In genomic region chr15:65918357-65918920, GRCh38 we compare ENCODE assay signal across 1 cellular context.
TF ChIP-seq lines count a peak whose summit lies in the region.

No MANE protein-coding gene starts in this region.

TF ChIP-seq in endothelial cell of umbilical vein, 7 proteins besides CTCF, POLR2A, EP300 and RAD21:
- no peak for TF ChIP-seq JUN (IDR thresholded peaks at IDR 0.05; ENCODE audit: borderline replicate concordance, insufficient read depth, insufficient read length, low read depth)
- TF ChIP-seq MAX (IDR thresholded peaks at IDR 0.05; ENCODE audit: insufficient read depth, insufficient read length): no peak
- TF ChIP-seq FOS (IDR thresholded peaks at IDR 0.05; ENCODE audit: borderline replicate concordance, insufficient read depth, low read length): no peak
- TF ChIP-seq EZH2 (IDR thresholded peaks at IDR 0.05; ENCODE audit: borderline replicate concordance, low read depth, low read length, severe bottlenecking): no peak
- no peak for TF ChIP-seq GATA2 (IDR thresholded peaks at IDR 0.05; ENCODE audit: insufficient read depth, insufficient read length, low read depth, low read length)
- TF ChIP-seq MYC (IDR thresholded peaks at IDR 0.05; ENCODE audit: low read depth, low read length): no peak
- TF ChIP-seq POLR2AphosphoS5 (IDR thresholded peaks at IDR 0.05; ENCODE audit: insufficient read depth, low read depth, low read length): no peak
